15 cellular contexts compared by ENCODE assay signal in genomic region chr10:49569031-49569765, GRCh38. TPM values are rescaled to one million over a fixed set of nuclear protein-coding genes. Genes with fewer than 3 reads are reported as not detected.
DNase-seq lines count a peak whose midpoint lies in the region; ATAC-seq and TF ChIP-seq lines count a peak whose summit lies in the region.
"Had no signal": no experiment of that assay in that cellular context is flagged by ENCODE, and none has a peak within 500 bp of the region (broad histone marks: within the 10 kb centered on the region; RNA-seq: fewer than 3 reads in every experiment).

No MANE protein-coding gene starts in this region.

- H3K27me3 ChIP-seq in adipocyte (replicated peaks; ENCODE audit: control insufficient read depth, insufficient read depth, low read length) (no peaks in the 10 kb centered on the region), adrenal gland (no peaks in the 10 kb centered on the region)
- H3K27me3 ChIP-seq: hepatocyte, pancreas had no signal

- H3K9me3 Mint-ChIP-seq in stimulated activated naive CD8-positive, alpha-beta T cell treated with anti-CD3 and anti-CD28 coated beads, Interleukin-15, amount 100 ng/mL, for 72 hours = peaks cover 0 to 4% of the 10 kb centered on the region in 2 donors
- H3K9me3 Mint-ChIP-seq: activated naive CD4-positive, alpha-beta T cell treated with anti-CD3 and anti-CD28 coated beads, Interleukin-2, amount 50 U/mL, for 72 hours had no signal

- intact Hi-C loops in adrenal gland (cut with DNase I) = no loop called here

- no peak for TF ChIP-seq POLR2A in adrenal gland (IDR thresholded peaks at IDR 0.05)

- 43 to 61% (median 47%) methylated on average over 3 of the region's 3 CpGs for WGBS in adrenal gland, 4 donors

- H3K27ac Mint-ChIP-seq in stimulated activated naive CD8-positive, alpha-beta T cell treated with anti-CD3 and anti-CD28 coated beads, Interleukin-15, amount 100 ng/mL, for 72 hours = peak overlapping the region in 1 of 2 donors; percentile 57

- H3K9me3 ChIP-seq in adipocyte (ENCODE audit: control insufficient read depth, low read length) = peaks cover 19% of the 10 kb centered on the region
- no peaks in the 10 kb centered on the region for H3K9me3 ChIP-seq in adrenal gland (replicated peaks in 1 of 3)
- H3K9me3 ChIP-seq: pancreas had no signal

- DNase-seq in stimulated activated naive CD8-positive, alpha-beta T cell treated with anti-CD3 and anti-CD28 coated beads, Interleukin-15, Interleukin-2, amounts not matched to agents 100 U/mL and 50 U/mL, for 24 hours = no peak
- no peak for DNase-seq in stimulated activated naive CD8-positive, alpha-beta T cell treated with anti-CD3 and anti-CD28 coated beads, Interleukin-15, amount 100 ng/mL, for 72 hours
- peak; percentile 79 for DNase-seq in adipocyte (ENCODE audit: low read depth)
- peak; percentile 49 to 70 for DNase-seq in foreskin fibroblast
- DNase-seq in DMS 273 treated with DMSO at 0.1 percent for 48 hours (lab: John Stamatoyannopoulos, UW) = no peak
- no peak for DNase-seq in adrenal gland
- no peak for DNase-seq in iPS-NIHi11 (ENCODE audit: low spot score)
- DNase-seq: activated CD8-positive, alpha-beta memory T cell treated with anti-CD3 and anti-CD28 coated beads for 24 hours; NCI-H2081 treated with DMSO at 0.1 percent for 48 hours; pancreas had no signal

- peak overlapping the region in 1 of 2 donors; percentile 50 for H3K4me3 Mint-ChIP-seq in stimulated activated naive CD8-positive, alpha-beta T cell treated with anti-CD3 and anti-CD28 coated beads, Interleukin-15, amount 100 ng/mL, for 72 hours

- H3K36me3 ChIP-seq in adipocyte (ENCODE audit: control insufficient read depth, insufficient read depth, low read length, severe bottlenecking) (no peaks in the 10 kb centered on the region), adrenal gland (replicated peaks in 1 of 2) (no peaks in the 10 kb centered on the region)
- H3K36me3 ChIP-seq: pancreas had no signal

- peak; percentile 24 for ATAC-seq in stimulated activated naive CD8-positive, alpha-beta T cell treated with anti-CD3 and anti-CD28 coated beads, Interleukin-15, Interleukin-2, amounts not matched to agents 100 U/mL and 50 U/mL, for 24 hours
- no peak for ATAC-seq in stimulated activated naive CD8-positive, alpha-beta T cell treated with anti-CD3 and anti-CD28 coated beads, Interleukin-15, amount 100 ng/mL, for 72 hours
- ATAC-seq in HG02678 (IDR thresholded peaks at IDR 0.05; ENCODE audit: unreplicated experiment) = no peak

- peaks cover 61% of the 10 kb centered on the region for H3K4me1 Mint-ChIP-seq in stimulated activated naive CD8-positive, alpha-beta T cell treated with anti-CD3 and anti-CD28 coated beads, Interleukin-15, amount 100 ng/mL, for 72 hours

- peaks cover 39% of the 10 kb centered on the region for H3K27me3 Mint-ChIP-seq in stimulated activated naive CD8-positive, alpha-beta T cell treated with anti-CD3 and anti-CD28 coated beads, Interleukin-15, amount 100 ng/mL, for 72 hours

- peak overlapping the region in 1 of 5 donors; percentile 49 for H3K27ac ChIP-seq in adrenal gland
- H3K27ac ChIP-seq: hepatocyte, KMS-11, pancreas had no signal

- peak overlapping the region; percentile 53 for H3K9ac ChIP-seq in adipocyte (ENCODE audit: low read length)
- H3K9ac ChIP-seq: KMS-11 had no signal

- TF ChIP-seq CTCF in foreskin fibroblast (IDR thresholded peaks at IDR 0.05; ENCODE audit: low read depth, low read length) (no peak), adrenal gland (IDR thresholded peaks at IDR 0.05) (no peak)

- H3K4me1 ChIP-seq in adipocyte (ENCODE audit: control insufficient read depth, insufficient read depth, low read length) (peaks cover 22% of the 10 kb centered on the region), adrenal gland (replicated peaks in 1 of 2) (no peaks in the 10 kb centered on the region)
- H3K4me1 ChIP-seq: pancreas had no signal

- H3K4me3 ChIP-seq in adipocyte (ENCODE audit: low read length) = peak overlapping the region; percentile 61
- H3K4me3 ChIP-seq in foreskin fibroblast (ENCODE audit: low read depth in 1 of 2, low read length in 2 of 2) = no peak overlapping the region
- no peak overlapping the region for H3K4me3 ChIP-seq in adrenal gland
- H3K4me3 ChIP-seq: hepatocyte, pancreas had no signal

RNA-seq across cellular contexts. Expression of gene ERCC6, which starts 30.3 kb away (rescaled TPM):
- total RNA-seq in adrenal gland = 10 to 100 TPM in 7 of 8 donors, 1 to 10 TPM in 1; 7.8 to 27.9 (median 19.0) TPM
- 1 to 10 TPM; 3.7 to 8.1 (median 7.2) TPM for polyA plus RNA-seq in adrenal gland

RNA-seq across cellular contexts. Expression of gene SLC18A3, which starts 40.9 kb away (rescaled TPM):
- under 1 TPM in 2 of 8 donors, not detected in 6; 0.14 to 0.41 TPM for total RNA-seq in adrenal gland
- under 1 TPM in 2 of 3 donors, not detected in 1; 0.03 to 0.16 TPM for polyA plus RNA-seq in adrenal gland
- total RNA-seq: activated naive CD4-positive, alpha-beta T cell treated with anti-CD3 and anti-CD28 coated beads, Interleukin-2, amount 50 U/mL, for 72 hours; lung microvascular endothelial cell had no signal

RNA-seq across cellular contexts. Expression of gene CHAT, which starts 44.6 kb away (rescaled TPM):
- not detected for total RNA-seq in adrenal gland
- polyA plus RNA-seq in adrenal gland = not detected
- total RNA-seq: activated naive CD4-positive, alpha-beta T cell treated with anti-CD3 and anti-CD28 coated beads, Interleukin-2, amount 50 U/mL, for 72 hours; lung microvascular endothelial cell had no signal
- polyA plus RNA-seq: hepatocyte, pancreas had no signal

Comparison
In these comparisons a context has a peak if more than half of its experiments do, and no peak if none do; other contexts are left out.
1. DNase-seq: peak in adipocyte (single experiment) and foreskin fibroblast (2 of 2); none in stimulated activated naive CD8-positive, alpha-beta T cell treated with anti-CD3 and anti-CD28 coated beads, Interleukin-15, Interleukin-2, amounts not matched to agents 100 U/mL and 50 U/mL, for 24 hours (single experiment), stimulated activated naive CD8-positive, alpha-beta T cell treated with anti-CD3 and anti-CD28 coated beads, Interleukin-15, amount 100 ng/mL, for 72 hours (0 of 2), DMS 273 treated with DMSO at 0.1 percent for 48 hours (single experiment), adrenal gland (0 of 7) and iPS-NIHi11 (single experiment).